2 cellular contexts compared by ENCODE assay signal in the genomic region with DNA sequence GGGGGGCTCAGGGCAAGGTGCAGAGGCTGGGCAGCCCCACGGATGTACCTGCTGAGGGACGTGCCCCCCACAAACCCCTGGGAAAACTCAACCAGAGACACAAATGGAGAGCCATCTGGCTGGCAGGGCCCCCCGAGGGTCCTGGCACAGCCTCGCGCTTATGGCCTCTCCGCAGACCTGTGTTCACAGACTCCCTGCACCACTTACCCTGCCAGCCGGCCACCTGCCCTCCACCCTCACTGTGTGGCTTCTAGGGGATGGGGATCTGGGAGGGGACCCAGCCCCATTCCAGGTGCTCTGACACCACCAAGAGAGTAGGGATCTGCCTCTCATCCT.
TF ChIP-seq lines count a peak whose summit lies in the region.

No MANE protein-coding gene starts in this region.

TF ChIP-seq in GM23338, 12 proteins besides CTCF, POLR2A, EP300 and RAD21 (continues in another document):
- TF ChIP-seq STAT1 (IDR thresholded peaks at IDR 0.05; ENCODE audit: unreplicated experiment) = no peak
- no peak for TF ChIP-seq EZH2 (IDR thresholded peaks at IDR 0.05; ENCODE audit: low read depth, unreplicated experiment)
- TF ChIP-seq NANOG (IDR thresholded peaks at IDR 0.05; ENCODE audit: borderline replicate concordance) = no peak
- TF ChIP-seq, protein P1, sequence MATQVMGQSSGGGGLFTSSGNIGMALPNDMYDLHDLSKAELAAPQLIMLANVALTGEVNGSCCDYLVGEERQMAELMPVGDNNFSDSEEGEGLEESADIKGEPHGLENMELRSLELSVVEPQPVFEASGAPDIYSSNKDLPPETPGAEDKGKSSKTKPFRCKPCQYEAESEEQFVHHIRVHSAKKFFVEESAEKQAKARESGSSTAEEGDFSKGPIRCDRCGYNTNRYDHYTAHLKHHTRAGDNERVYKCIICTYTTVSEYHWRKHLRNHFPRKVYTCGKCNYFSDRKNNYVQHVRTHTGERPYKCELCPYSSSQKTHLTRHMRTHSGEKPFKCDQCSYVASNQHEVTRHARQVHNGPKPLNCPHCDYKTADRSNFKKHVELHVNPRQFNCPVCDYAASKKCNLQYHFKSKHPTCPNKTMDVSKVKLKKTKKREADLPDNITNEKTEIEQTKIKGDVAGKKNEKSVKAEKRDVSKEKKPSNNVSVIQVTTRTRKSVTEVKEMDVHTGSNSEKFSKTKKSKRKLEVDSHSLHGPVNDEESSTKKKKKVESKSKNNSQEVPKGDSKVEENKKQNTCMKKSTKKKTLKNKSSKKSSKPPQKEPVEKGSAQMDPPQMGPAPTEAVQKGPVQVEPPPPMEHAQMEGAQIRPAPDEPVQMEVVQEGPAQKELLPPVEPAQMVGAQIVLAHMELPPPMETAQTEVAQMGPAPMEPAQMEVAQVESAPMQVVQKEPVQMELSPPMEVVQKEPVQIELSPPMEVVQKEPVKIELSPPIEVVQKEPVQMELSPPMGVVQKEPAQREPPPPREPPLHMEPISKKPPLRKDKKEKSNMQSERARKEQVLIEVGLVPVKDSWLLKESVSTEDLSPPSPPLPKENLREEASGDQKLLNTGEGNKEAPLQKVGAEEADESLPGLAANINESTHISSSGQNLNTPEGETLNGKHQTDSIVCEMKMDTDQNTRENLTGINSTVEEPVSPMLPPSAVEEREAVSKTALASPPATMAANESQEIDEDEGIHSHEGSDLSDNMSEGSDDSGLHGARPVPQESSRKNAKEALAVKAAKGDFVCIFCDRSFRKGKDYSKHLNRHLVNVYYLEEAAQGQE (IDR thresholded peaks at IDR 0.05; ENCODE audit: unreplicated experiment) = no peak
- TF ChIP-seq JUNB (IDR thresholded peaks at IDR 0.05; ENCODE audit: unreplicated experiment) = no peak
- TF ChIP-seq, protein P2, sequence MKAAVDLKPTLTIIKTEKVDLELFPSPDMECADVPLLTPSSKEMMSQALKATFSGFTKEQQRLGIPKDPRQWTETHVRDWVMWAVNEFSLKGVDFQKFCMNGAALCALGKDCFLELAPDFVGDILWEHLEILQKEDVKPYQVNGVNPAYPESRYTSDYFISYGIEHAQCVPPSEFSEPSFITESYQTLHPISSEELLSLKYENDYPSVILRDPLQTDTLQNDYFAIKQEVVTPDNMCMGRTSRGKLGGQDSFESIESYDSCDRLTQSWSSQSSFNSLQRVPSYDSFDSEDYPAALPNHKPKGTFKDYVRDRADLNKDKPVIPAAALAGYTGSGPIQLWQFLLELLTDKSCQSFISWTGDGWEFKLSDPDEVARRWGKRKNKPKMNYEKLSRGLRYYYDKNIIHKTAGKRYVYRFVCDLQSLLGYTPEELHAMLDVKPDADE (IDR thresholded peaks at IDR 0.05) = no peak
- TF ChIP-seq POLR2AphosphoS5 (IDR thresholded peaks at IDR 0.05; ENCODE audit: low read depth) = no peak
- TF ChIP-seq ZNF114 (CRISPR knock-in tag; IDR thresholded peaks at IDR 0.05) = no peak
- TF ChIP-seq EZH2phosphoT487 (IDR thresholded peaks at IDR 0.05; ENCODE audit: unreplicated experiment) = no peak
- TF ChIP-seq, protein P3, sequence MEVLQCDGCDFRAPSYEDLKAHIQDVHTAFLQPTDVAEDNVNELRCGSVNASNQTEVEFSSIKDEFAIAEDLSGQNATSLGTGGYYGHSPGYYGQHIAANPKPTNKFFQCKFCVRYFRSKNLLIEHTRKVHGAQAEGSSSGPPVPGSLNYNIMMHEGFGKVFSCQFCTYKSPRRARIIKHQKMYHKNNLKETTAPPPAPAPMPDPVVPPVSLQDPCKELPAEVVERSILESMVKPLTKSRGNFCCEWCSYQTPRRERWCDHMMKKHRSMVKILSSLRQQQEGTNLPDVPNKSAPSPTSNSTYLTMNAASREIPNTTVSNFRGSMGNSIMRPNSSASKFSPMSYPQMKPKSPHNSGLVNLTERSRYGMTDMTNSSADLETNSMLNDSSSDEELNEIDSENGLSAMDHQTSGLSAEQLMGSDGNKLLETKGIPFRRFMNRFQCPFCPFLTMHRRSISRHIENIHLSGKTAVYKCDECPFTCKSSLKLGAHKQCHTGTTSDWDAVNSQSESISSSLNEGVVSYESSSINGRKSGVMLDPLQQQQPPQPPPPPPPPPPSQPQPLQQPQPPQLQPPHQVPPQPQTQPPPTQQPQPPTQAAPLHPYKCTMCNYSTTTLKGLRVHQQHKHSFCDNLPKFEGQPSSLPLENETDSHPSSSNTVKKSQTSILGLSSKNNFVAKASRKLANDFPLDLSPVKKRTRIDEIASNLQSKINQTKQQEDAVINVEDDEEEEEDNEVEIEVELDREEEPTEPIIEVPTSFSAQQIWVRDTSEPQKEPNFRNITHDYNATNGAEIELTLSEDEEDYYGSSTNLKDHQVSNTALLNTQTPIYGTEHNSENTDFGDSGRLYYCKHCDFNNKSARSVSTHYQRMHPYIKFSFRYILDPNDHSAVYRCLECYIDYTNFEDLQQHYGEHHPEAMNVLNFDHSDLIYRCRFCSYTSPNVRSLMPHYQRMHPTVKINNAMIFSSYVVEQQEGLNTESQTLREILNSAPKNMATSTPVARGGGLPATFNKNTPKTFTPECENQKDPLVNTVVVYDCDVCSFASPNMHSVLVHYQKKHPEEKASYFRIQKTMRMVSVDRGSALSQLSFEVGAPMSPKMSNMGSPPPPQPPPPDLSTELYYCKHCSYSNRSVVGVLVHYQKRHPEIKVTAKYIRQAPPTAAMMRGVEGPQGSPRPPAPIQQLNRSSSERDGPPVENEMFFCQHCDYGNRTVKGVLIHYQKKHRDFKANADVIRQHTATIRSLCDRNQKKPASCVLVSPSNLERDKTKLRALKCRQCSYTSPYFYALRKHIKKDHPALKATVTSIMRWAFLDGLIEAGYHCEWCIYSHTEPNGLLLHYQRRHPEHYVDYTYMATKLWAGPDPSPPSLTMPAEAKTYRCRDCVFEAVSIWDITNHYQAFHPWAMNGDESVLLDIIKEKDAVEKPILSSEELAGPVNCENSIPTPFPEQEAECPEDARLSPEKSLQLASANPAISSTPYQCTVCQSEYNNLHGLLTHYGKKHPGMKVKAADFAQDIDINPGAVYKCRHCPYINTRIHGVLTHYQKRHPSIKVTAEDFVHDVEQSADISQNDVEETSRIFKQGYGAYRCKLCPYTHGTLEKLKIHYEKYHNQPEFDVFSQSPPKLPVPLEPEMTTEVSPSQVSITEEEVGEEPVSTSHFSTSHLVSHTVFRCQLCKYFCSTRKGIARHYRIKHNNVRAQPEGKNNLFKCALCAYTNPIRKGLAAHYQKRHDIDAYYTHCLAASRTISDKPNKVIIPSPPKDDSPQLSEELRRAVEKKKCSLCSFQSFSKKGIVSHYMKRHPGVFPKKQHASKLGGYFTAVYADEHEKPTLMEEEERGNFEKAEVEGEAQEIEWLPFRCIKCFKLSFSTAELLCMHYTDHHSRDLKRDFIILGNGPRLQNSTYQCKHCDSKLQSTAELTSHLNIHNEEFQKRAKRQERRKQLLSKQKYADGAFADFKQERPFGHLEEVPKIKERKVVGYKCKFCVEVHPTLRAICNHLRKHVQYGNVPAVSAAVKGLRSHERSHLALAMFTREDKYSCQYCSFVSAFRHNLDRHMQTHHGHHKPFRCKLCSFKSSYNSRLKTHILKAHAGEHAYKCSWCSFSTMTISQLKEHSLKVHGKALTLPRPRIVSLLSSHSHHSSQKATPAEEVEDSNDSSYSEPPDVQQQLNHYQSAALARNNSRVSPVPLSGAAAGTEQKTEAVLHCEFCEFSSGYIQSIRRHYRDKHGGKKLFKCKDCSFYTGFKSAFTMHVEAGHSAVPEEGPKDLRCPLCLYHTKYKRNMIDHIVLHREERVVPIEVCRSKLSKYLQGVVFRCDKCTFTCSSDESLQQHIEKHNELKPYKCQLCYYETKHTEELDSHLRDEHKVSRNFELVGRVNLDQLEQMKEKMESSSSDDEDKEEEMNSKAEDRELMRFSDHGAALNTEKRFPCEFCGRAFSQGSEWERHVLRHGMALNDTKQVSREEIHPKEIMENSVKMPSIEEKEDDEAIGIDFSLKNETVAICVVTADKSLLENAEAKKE (CRISPR knock-in tag; IDR thresholded peaks at IDR 0.05) = no peak
- no peak for TF ChIP-seq ZNF331 (CRISPR knock-in tag; IDR thresholded peaks at IDR 0.05; ENCODE audit: low read depth)

TF ChIP-seq in SK-N-SH treated with all-trans-retinoic acid at 6 μM for 48 hours, 23 proteins besides CTCF, POLR2A, EP300 and RAD21:
- TF ChIP-seq, protein P4, sequence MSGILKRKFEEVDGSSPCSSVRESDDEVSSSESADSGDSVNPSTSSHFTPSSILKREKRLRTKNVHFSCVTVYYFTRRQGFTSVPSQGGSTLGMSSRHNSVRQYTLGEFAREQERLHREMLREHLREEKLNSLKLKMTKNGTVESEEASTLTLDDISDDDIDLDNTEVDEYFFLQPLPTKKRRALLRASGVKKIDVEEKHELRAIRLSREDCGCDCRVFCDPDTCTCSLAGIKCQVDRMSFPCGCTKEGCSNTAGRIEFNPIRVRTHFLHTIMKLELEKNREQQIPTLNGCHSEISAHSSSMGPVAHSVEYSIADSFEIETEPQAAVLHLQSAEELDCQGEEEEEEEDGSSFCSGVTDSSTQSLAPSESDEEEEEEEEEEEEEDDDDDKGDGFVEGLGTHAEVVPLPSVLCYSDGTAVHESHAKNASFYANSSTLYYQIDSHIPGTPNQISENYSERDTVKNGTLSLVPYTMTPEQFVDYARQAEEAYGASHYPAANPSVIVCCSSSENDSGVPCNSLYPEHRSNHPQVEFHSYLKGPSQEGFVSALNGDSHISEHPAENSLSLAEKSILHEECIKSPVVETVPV (CRISPR knock-in tag; IDR thresholded peaks at IDR 0.05) = no peak
- TF ChIP-seq TOX (CRISPR knock-in tag; IDR thresholded peaks at IDR 0.05; ENCODE audit: borderline replicate concordance) = no peak
- TF ChIP-seq, protein P5, sequence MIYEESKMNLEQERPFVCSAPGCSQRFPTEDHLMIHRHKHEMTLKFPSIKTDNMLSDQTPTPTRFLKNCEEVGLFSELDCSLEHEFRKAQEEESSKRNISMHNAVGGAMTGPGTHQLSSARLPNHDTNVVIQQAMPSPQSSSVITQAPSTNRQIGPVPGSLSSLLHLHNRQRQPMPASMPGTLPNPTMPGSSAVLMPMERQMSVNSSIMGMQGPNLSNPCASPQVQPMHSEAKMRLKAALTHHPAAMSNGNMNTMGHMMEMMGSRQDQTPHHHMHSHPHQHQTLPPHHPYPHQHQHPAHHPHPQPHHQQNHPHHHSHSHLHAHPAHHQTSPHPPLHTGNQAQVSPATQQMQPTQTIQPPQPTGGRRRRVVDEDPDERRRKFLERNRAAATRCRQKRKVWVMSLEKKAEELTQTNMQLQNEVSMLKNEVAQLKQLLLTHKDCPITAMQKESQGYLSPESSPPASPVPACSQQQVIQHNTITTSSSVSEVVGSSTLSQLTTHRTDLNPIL (CRISPR knock-in tag; IDR thresholded peaks at IDR 0.05; ENCODE audit: low read depth) = no peak
- TF ChIP-seq TCF4 (CRISPR knock-in tag; IDR thresholded peaks at IDR 0.05; ENCODE audit: borderline replicate concordance) = no peak
- TF ChIP-seq, protein P6, sequence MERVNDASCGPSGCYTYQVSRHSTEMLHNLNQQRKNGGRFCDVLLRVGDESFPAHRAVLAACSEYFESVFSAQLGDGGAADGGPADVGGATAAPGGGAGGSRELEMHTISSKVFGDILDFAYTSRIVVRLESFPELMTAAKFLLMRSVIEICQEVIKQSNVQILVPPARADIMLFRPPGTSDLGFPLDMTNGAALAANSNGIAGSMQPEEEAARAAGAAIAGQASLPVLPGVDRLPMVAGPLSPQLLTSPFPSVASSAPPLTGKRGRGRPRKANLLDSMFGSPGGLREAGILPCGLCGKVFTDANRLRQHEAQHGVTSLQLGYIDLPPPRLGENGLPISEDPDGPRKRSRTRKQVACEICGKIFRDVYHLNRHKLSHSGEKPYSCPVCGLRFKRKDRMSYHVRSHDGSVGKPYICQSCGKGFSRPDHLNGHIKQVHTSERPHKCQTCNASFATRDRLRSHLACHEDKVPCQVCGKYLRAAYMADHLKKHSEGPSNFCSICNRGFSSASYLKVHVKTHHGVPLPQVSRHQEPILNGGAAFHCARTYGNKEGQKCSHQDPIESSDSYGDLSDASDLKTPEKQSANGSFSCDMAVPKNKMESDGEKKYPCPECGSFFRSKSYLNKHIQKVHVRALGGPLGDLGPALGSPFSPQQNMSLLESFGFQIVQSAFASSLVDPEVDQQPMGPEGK (CRISPR knock-in tag; IDR thresholded peaks at IDR 0.05; ENCODE audit: borderline replicate concordance) = no peak
- no peak for TF ChIP-seq ISL1 (CRISPR knock-in tag; IDR thresholded peaks at IDR 0.05)
- no peak for TF ChIP-seq PPARA (CRISPR knock-in tag; IDR thresholded peaks at IDR 0.05; ENCODE audit: borderline replicate concordance)
- no peak for TF ChIP-seq GLIS3 (CRISPR knock-in tag; IDR thresholded peaks at IDR 0.05)
- TF ChIP-seq ZNF565 (CRISPR knock-in tag; conservative IDR thresholded peaks at IDR 0.05; ENCODE audit: low read depth) = no peak
- TF ChIP-seq BACH2 (CRISPR knock-in tag; IDR thresholded peaks at IDR 0.05; ENCODE audit: borderline replicate concordance) = no peak
